8 cellular contexts compared by ENCODE assay signal in the genomic region with DNA sequence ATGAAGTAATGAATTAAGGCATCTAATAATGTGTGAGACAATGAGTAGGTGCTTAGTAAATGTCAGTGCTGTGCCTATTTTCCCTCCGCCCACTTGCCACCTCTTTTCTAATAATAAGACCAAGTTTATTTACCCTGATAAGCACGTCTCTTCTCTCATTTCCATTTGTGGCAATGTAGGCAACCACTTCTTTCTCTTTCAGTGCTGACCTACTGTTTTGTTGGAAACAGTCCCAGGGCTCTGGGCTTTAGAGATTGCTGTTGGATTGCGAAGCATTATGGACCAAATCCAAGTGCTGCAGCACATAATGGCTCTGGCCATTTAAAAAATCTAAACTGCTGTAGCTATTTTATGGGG.
DNase-seq lines count a peak whose midpoint lies in the region; ATAC-seq and TF ChIP-seq lines count a peak whose summit lies in the region.

No MANE protein-coding gene starts in this region.

- H3K79me1 ChIP-seq in mesenchymal stem cell (replicated peaks; ENCODE audit: low read length, poor library complexity, severe bottlenecking), result no peaks in the 10 kb centered on the region

- no peak overlapping the region for H2BK12ac ChIP-seq in mesenchymal stem cell (ENCODE audit: low read length in 2 of 2)

- no peak overlapping the region for H3K27ac ChIP-seq in AG04450 (ENCODE audit: low read depth, low read length)
- H3K27ac ChIP-seq in breast epithelium, result peak overlapping the region; percentile 70 to 73
- H3K27ac ChIP-seq in mesenchymal stem cell (ENCODE audit: low read length, poor library complexity, severe bottlenecking), result no peak overlapping the region

- no peak overlapping the region for H2AFZ ChIP-seq in mesenchymal stem cell (ENCODE audit: low read depth, low read length)

- no peak overlapping the region for H3K27ac Mint-ChIP-seq in endothelial cell (ENCODE audit: unreplicated experiment)

- H3K14ac ChIP-seq in mesenchymal stem cell (ENCODE audit: low read length in 2 of 2), result no peak overlapping the region

- H3K4me2 ChIP-seq in mesenchymal stem cell (ENCODE audit: low read length, poor library complexity, severe bottlenecking), result no peak overlapping the region

- no peak overlapping the region for H2AK5ac ChIP-seq in mesenchymal stem cell (ENCODE audit: low read length, severe bottlenecking)

- H3K9ac ChIP-seq in mesenchymal stem cell (ENCODE audit: low read length), result peak overlapping the region; percentile 52

- no peaks in the 10 kb centered on the region for H3K9me3 Mint-ChIP-seq in endothelial cell (ENCODE audit: unreplicated experiment)

- H2BK15ac ChIP-seq in mesenchymal stem cell (ENCODE audit: low read depth, poor library complexity, severe bottlenecking), result no peak overlapping the region

- intact Hi-C loops in breast epithelium (cut with DNase I; ENCODE audit: low total_unique reads), result no loop called here

- no peak overlapping the region for H3K4me3 Mint-ChIP-seq in endothelial cell (ENCODE audit: unreplicated experiment)

- no peak overlapping the region for H3K4ac ChIP-seq in mesenchymal stem cell (ENCODE audit: low read depth in 1 of 2, low read length in 2 of 2)

- POLR2A ChIA-PET in AG04450 (lab: Yijun Ruan, JAX), result interaction anchor here (0.6 kb wide), 1 partner anchor 416 kb away, joined by 4 read pairs; a partner anchor contains a TSS

- H3K27me3 ChIP-seq in AG04450 (ENCODE audit: control insufficient read depth, insufficient read depth, low read length) (no peaks in the 10 kb centered on the region), breast epithelium (no peaks in the 10 kb centered on the region), mesenchymal stem cell (ENCODE audit: control insufficient read depth in 1 of 2, insufficient read depth in 1 of 2, low read length in 2 of 2) (no peaks in the 10 kb centered on the region)

- H2BK120ac ChIP-seq in mesenchymal stem cell (ENCODE audit: low read depth, low read length), result no peak overlapping the region

- H3K23ac ChIP-seq in mesenchymal stem cell (ENCODE audit: low read length in 2 of 2), result no peak overlapping the region

- H3K18ac ChIP-seq in mesenchymal stem cell (ENCODE audit: low read depth in 1 of 2, low read length in 2 of 2), result no peak overlapping the region

- ATAC-seq in GM19395 (IDR thresholded peaks at IDR 0.05; ENCODE audit: unreplicated experiment) (no peak), HG02938 (IDR thresholded peaks at IDR 0.05; ENCODE audit: unreplicated experiment) (no peak)

- no peaks in the 10 kb centered on the region for H3K36me3 ChIP-seq in breast epithelium
- no peaks in the 10 kb centered on the region for H3K36me3 ChIP-seq in mesenchymal stem cell (ENCODE audit: control insufficient read depth in 1 of 2, insufficient read depth in 2 of 2, low read depth in 1 of 2, low read length in 2 of 2)

- 38% methylated on average over 2 of the region's 3 CpGs for WGBS in mesenchymal stem cell

- DNase-seq in AG04450 (ENCODE audit: low read depth, low spot score), result peak; percentile 79
- DNase-seq in LHCN-M2 (ENCODE audit: low read depth), result peak; percentile 77
- DNase-seq in breast epithelium (ENCODE audit: low spot score in 2 of 2), result peak in 1 of 2 donors; percentile 41
- DNase-seq in mesenchymal stem cell, result peak; percentile 75
- no peak for DNase-seq in endothelial cell (ENCODE audit: low spot score)
- no peak for DNase-seq in CD1c-positive myeloid dendritic cell (ENCODE audit: extremely low spot score)

- TF ChIP-seq CTCF in AG04450 (IDR thresholded peaks at IDR 0.05; ENCODE audit: low read depth, low read length), result no peak
- no peak for TF ChIP-seq CTCF in breast epithelium (IDR thresholded peaks at IDR 0.05)
- no peak for TF ChIP-seq CTCF in endothelial cell (IDR thresholded peaks at IDR 0.05; ENCODE audit: unreplicated experiment)

- no peaks in the 10 kb centered on the region for H3K27me3 Mint-ChIP-seq in endothelial cell (ENCODE audit: unreplicated experiment)

- no peak overlapping the region for H4K91ac ChIP-seq in mesenchymal stem cell (ENCODE audit: low read length)

- no peaks in the 10 kb centered on the region for H3K4me1 Mint-ChIP-seq in endothelial cell (ENCODE audit: unreplicated experiment)

- H3K4me3 ChIP-seq in AG04450 (ENCODE audit: low read depth, low read length) (no peak overlapping the region), breast epithelium (no peak overlapping the region), mesenchymal stem cell (ENCODE audit: insufficient read depth in 1 of 2, low read depth in 1 of 2, low read length in 2 of 2) (no peak overlapping the region)

- H3K9me3 ChIP-seq in AG04450 (ENCODE audit: control insufficient read depth, insufficient read depth, low read length), result no peaks in the 10 kb centered on the region
- H3K9me3 ChIP-seq in breast epithelium, result no peaks in the 10 kb centered on the region
- H3K9me3 ChIP-seq in mesenchymal stem cell (ENCODE audit: control insufficient read depth, low read length), result no peaks in the 10 kb centered on the region

- H3K36me3 Mint-ChIP-seq in endothelial cell (ENCODE audit: low read depth, unreplicated experiment), result no peaks in the 10 kb centered on the region

- H2BK5ac ChIP-seq in mesenchymal stem cell (ENCODE audit: low read depth, low read length, poor library complexity, severe bottlenecking), result no peak overlapping the region

- H3K4me1 ChIP-seq in breast epithelium, result peaks cover 0 to 5% of the 10 kb centered on the region in 2 donors
- no peaks in the 10 kb centered on the region for H3K4me1 ChIP-seq in mesenchymal stem cell (ENCODE audit: control insufficient read depth, insufficient read depth, low read depth, low read length)

- CTCF ChIA-PET in AG04450 (lab: Charles Lee), result interaction anchor here (2.7 kb wide), 1 partner anchor 47 kb away, joined by 15 read pairs; no protein-coding TSS in a partner anchor

- H4K8ac ChIP-seq in mesenchymal stem cell (ENCODE audit: low read length), result no peak overlapping the region

- TF ChIP-seq POLR2A in breast epithelium (IDR thresholded peaks at IDR 0.05), result no peak

Comparison
In these comparisons a context has a peak if more than half of its experiments do, and no peak if none do; other contexts are left out.
1. DNase-seq: peak in AG04450 (single experiment), LHCN-M2 (single experiment) and mesenchymal stem cell (single experiment); none in endothelial cell (single experiment) and CD1c-positive myeloid dendritic cell (single experiment).
2. H3K27ac ChIP-seq: peak in breast epithelium (2 of 2); none in AG04450 (single experiment) and mesenchymal stem cell (single experiment).